ENCODE assay signal across 10 cellular contexts in the genomic region with DNA sequence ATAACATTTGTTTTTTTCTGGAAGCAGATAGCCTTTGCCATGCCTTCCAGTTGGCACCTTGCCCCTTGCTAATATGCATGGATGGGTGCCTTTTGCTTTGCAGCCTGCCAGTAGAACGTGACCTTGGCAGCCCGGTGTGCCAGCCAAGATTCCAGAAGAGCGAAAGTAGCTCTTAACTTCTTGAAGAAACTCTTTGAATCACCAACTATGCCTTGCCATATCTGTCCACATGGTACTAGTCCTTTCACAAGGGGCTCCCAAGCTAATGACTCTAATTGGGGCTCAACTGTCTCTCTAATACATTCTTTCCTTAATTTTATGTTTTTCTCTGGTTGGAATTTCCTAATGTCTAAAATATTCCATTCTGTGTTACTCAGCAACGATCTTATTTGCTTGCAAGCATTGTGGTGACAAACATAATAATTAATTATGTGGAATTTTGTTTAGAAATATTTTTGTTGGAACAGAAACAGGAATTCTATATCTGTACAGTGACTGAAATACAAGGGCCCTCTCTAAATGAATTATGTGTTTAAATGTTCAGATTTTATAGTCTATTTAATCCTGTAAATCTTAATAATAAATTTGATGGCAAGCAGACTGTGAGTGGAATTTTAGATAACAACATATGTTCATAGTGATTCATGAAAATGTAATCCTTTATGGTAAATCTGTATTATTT. TPM values are rescaled to one million over a fixed set of nuclear protein-coding genes. Genes with fewer than 3 reads are reported as not detected.
DNase-seq lines count a peak whose midpoint lies in the region; ATAC-seq and TF ChIP-seq lines count a peak whose summit lies in the region.
"Had no signal": no experiment of that assay in that cellular context is flagged by ENCODE, and none has a peak within 500 bp of the region (broad histone marks: within the 10 kb centered on the region; RNA-seq: fewer than 3 reads in every experiment).

No MANE protein-coding gene starts in this region.

- POLR2A ChIA-PET in activated CD4-positive, alpha-beta memory T cell treated with anti-CD3 and anti-CD28 coated beads, Interleukin-2, amount 10 ng/mL, durations not matched to agents 7 days and 5 days (lab: Charles Lee): no interaction called here

- no peak for TF ChIP-seq CTCF in brain (conservative IDR thresholded peaks at IDR 0.05)
- TF ChIP-seq CTCF in upper lobe of right lung (IDR thresholded peaks at IDR 0.05): no peak

- peak overlapping the region in 3 of 5 experiments; percentile 68 to 94 (median 74) for H3K27ac Mint-ChIP-seq in brain
- H3K27ac Mint-ChIP-seq in activated CD4-positive, alpha-beta memory T cell treated with anti-CD3 and anti-CD28 coated beads, Interleukin-2, amount 10 ng/mL, durations not matched to agents 7 days and 5 days: no peak overlapping the region
- H3K27ac Mint-ChIP-seq: WTC11 had no signal

- H3K27ac ChIP-seq in upper lobe of right lung: no peak overlapping the region

- peak; percentile 42 for ATAC-seq in upper lobe of right lung
- ATAC-seq in HG02970 (IDR thresholded peaks at IDR 0.05; ENCODE audit: low FRiP score, unreplicated experiment): no peak
- ATAC-seq: WTC11 had no signal

- H3K4me1 ChIP-seq in upper lobe of right lung: no peaks in the 10 kb centered on the region

- intact Hi-C loops in upper lobe of right lung (cut with DNase I): no loop called here

- peaks cover 14% of the 10 kb centered on the region for H3K36me3 Mint-ChIP-seq in brain
- no peaks in the 10 kb centered on the region for H3K36me3 Mint-ChIP-seq in activated CD4-positive, alpha-beta memory T cell treated with anti-CD3 and anti-CD28 coated beads, Interleukin-2, amount 10 ng/mL, durations not matched to agents 7 days and 5 days (ENCODE audit: low read depth)
- H3K36me3 Mint-ChIP-seq: WTC11 had no signal

- CTCF ChIA-PET in activated CD4-positive, alpha-beta memory T cell treated with anti-CD3 and anti-CD28 coated beads, Interleukin-2, amount 10 ng/mL, durations not matched to agents 7 days and 5 days (lab: Charles Lee): no interaction called here

- H3K4me3 Mint-ChIP-seq in brain: peak overlapping the region in 3 of 5 experiments; percentile 0 to 68 (median 48)
- no peak overlapping the region for H3K4me3 Mint-ChIP-seq in activated CD4-positive, alpha-beta memory T cell treated with anti-CD3 and anti-CD28 coated beads, Interleukin-2, amount 10 ng/mL, durations not matched to agents 7 days and 5 days
- H3K4me3 Mint-ChIP-seq: B cell, WTC11 had no signal

- no peaks in the 10 kb centered on the region for H3K36me3 ChIP-seq in upper lobe of right lung

- no peaks in the 10 kb centered on the region for H3K27me3 Mint-ChIP-seq in brain
- no peaks in the 10 kb centered on the region for H3K27me3 Mint-ChIP-seq in activated CD4-positive, alpha-beta memory T cell treated with anti-CD3 and anti-CD28 coated beads, Interleukin-2, amount 10 ng/mL, durations not matched to agents 7 days and 5 days
- H3K27me3 Mint-ChIP-seq: B cell had no signal

- no peak overlapping the region for H3K4me3 ChIP-seq in upper lobe of right lung

- H3K27me3 ChIP-seq in upper lobe of right lung: no peaks in the 10 kb centered on the region

- H3K9me3 Mint-ChIP-seq in brain: no peaks in the 10 kb centered on the region
- peaks cover 4% of the 10 kb centered on the region for H3K9me3 Mint-ChIP-seq in activated CD4-positive, alpha-beta memory T cell treated with anti-CD3 and anti-CD28 coated beads, Interleukin-2, amount 10 ng/mL, durations not matched to agents 7 days and 5 days
- H3K9me3 Mint-ChIP-seq: WTC11 had no signal

- peaks cover 48% of the 10 kb centered on the region for H3K4me1 Mint-ChIP-seq in brain
- no peaks in the 10 kb centered on the region for H3K4me1 Mint-ChIP-seq in activated CD4-positive, alpha-beta memory T cell treated with anti-CD3 and anti-CD28 coated beads, Interleukin-2, amount 10 ng/mL, durations not matched to agents 7 days and 5 days

- DNase-seq in NCI-H2196 (lab: John Stamatoyannopoulos, UW; ENCODE audit: unreplicated experiment) (peak; percentile 61), NCI-H2196 treated with DMSO at 0.1 percent for 48 hours (lab: John Stamatoyannopoulos, UW; ENCODE audit: unreplicated experiment) (no peak), kidney glomerular epithelial cell (lab: John Stamatoyannopoulos, UW) (peak; percentile 61), upper lobe of right lung (no peak), HuH-7.5 (ENCODE audit: low spot score) (no peak)
- DNase-seq in activated CD4-positive, alpha-beta memory T cell treated with anti-CD3 and anti-CD28 coated beads, Interleukin-2, amount 10 ng/mL, durations not matched to agents 7 days and 5 days: no peak

- H3K9me3 ChIP-seq in upper lobe of right lung: no peaks in the 10 kb centered on the region

RNA-seq across cellular contexts. Expression of a gene that starts 45.8 kb away (rescaled TPM):
- polyA plus RNA-seq in brain (ENCODE audit: insufficient read depth, low read depth, low replicate concordance): 18.5 TPM
- total RNA-seq in upper lobe of right lung: 52.4 TPM
- under 1 TPM; 0.55 to 0.65 TPM for total RNA-seq in activated CD4-positive, alpha-beta memory T cell treated with anti-CD3 and anti-CD28 coated beads, Interleukin-2, amount 10 ng/mL, durations not matched to agents 7 days and 5 days

Comparison
In these comparisons a context has a peak if more than half of its experiments do, and no peak if none do; other contexts are left out.
1. DNase-seq: peak in NCI-H2196 (single experiment) and kidney glomerular epithelial cell (single experiment); none in NCI-H2196 treated with DMSO at 0.1 percent for 48 hours (single experiment), upper lobe of right lung (single experiment), HuH-7.5 (single experiment) and activated CD4-positive, alpha-beta memory T cell treated with anti-CD3 and anti-CD28 coated beads, Interleukin-2, amount 10 ng/mL, durations not matched to agents 7 days and 5 days (single experiment).
2. RNA of a gene that starts 45.8 kb away (total RNA-seq): 52.4 TPM in upper lobe of right lung (single experiment); 0.55 to 0.65 TPM in activated CD4-positive, alpha-beta memory T cell treated with anti-CD3 and anti-CD28 coated beads, Interleukin-2, amount 10 ng/mL, durations not matched to agents 7 days and 5 days; every median in the first group is over 10 times any median in the second.